8 cellular contexts compared by ENCODE assay signal in the genomic region with DNA sequence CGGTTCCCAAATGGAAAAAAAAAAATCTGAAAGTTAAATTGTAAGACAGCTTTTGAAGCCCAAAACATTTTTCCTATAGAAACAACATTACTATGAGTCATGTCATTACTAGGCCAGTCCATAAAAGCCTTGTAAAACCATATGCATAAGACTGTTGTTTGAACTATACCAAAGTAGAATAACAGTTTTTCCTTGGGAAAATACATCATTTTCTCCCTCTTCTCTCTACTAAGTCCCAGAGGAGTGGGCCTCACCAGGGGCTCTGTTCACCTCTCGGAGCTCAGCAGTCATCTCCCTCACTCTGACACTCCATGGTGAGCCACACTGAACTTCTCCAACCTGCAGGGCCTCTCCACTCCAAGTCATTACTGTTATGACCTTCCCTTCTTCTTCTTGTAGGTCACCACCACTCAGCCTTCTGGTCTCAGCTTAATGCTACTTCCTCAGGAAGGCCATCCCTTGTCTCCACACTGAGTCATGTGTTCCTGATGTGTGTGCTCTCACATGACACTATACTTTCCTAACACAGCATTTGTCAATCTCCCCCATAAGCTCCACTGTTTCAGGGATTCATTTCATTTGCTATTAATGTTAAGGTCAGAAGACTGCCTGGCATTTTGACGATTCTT. TPM values are rescaled to one million over a fixed set of nuclear protein-coding genes. Genes with fewer than 3 reads are reported as not detected.
DNase-seq lines count a peak whose midpoint lies in the region; ATAC-seq and TF ChIP-seq lines count a peak whose summit lies in the region.

No MANE protein-coding gene starts in this region.

- no peaks in the 10 kb centered on the region for H3K4me1 ChIP-seq in mammary epithelial cell (ENCODE audit: insufficient read depth, low read length)
- no peaks in the 10 kb centered on the region for H3K4me1 ChIP-seq in breast epithelium
- peaks cover 5 to 34% (median 18%) of the 10 kb centered on the region in 4 donors for H3K4me1 ChIP-seq in upper lobe of left lung

- peaks cover 33% of the 10 kb centered on the region for H3K4me1 Mint-ChIP-seq in activated T-helper 17 cell treated with anti-CD3 and anti-CD28 coated beads, Interleukin-2, amount 50 U/mL, for 72 hours

- 94% methylated on average over 3 of the region's 3 CpGs for WGBS in mammary epithelial cell (ENCODE audit: low coverage, missing lambda C conversion rate)
- 70 to 72% methylated on average over 3 of the region's 3 CpGs for WGBS in upper lobe of left lung, 2 donors

- no peaks in the 10 kb centered on the region for H3K36me3 Mint-ChIP-seq in activated T-helper 17 cell treated with anti-CD3 and anti-CD28 coated beads, Interleukin-2, amount 50 U/mL, for 72 hours (ENCODE audit: low read depth)

- intact Hi-C loops in mammary epithelial cell (cut with micrococcal nuclease) = no loop called here
- intact Hi-C loops in breast epithelium (cut with DNase I; ENCODE audit: low total_unique reads) = no loop called here

- peak overlapping the region; percentile 68 for H3K4me3 Mint-ChIP-seq in activated T-helper 17 cell treated with anti-CD3 and anti-CD28 coated beads, Interleukin-2, amount 50 U/mL, for 72 hours

- peaks cover 7% of the 10 kb centered on the region for H3K9me3 Mint-ChIP-seq in activated T-helper 17 cell treated with anti-CD3 and anti-CD28 coated beads, Interleukin-2, amount 50 U/mL, for 72 hours

- DNase-seq in mammary epithelial cell (peak; percentile 26), breast epithelium (ENCODE audit: low spot score in 2 of 2) (no peak), iris pigment epithelial cell (ENCODE audit: low read depth) (peak; percentile 60), upper lobe of left lung (peak in 1 of 2 donors; percentile 62)

- peak in 1 of 4 donors; percentile 69 for TF ChIP-seq EP300 in upper lobe of left lung (IDR thresholded peaks at IDR 0.05)

- no peaks in the 10 kb centered on the region for H3K27me3 Mint-ChIP-seq in activated T-helper 17 cell treated with anti-CD3 and anti-CD28 coated beads, Interleukin-2, amount 50 U/mL, for 72 hours

- H3K9me3 ChIP-seq in mammary epithelial cell (replicated peaks; ENCODE audit: insufficient read depth, low read length) (peaks cover 2% of the 10 kb centered on the region), breast epithelium (peaks cover 0 to 9% of the 10 kb centered on the region in 2 donors), upper lobe of left lung (peaks cover 0 to 3% (median 0%) of the 10 kb centered on the region in 4 donors)

- H3K79me2 ChIP-seq in mammary epithelial cell (ENCODE audit: insufficient read depth, low read length) = no peaks in the 10 kb centered on the region

- peak; percentile 81 for ATAC-seq in activated T-helper 17 cell treated with anti-CD3 and anti-CD28 coated beads, Interleukin-2, amount 50 U/mL, for 72 hours (replicated peaks)
- ATAC-seq in upper lobe of left lung (ENCODE audit: low FRiP score in 2 of 2) = peak; percentile 82 to 91
- ATAC-seq in GM21576 (IDR thresholded peaks at IDR 0.05; ENCODE audit: unreplicated experiment) = no peak
- no peak for ATAC-seq in GM19467 (IDR thresholded peaks at IDR 0.05; ENCODE audit: unreplicated experiment)
- ATAC-seq in HG02642 (IDR thresholded peaks at IDR 0.05; ENCODE audit: poor library complexity, unreplicated experiment) = no peak

- no peak for TF ChIP-seq POLR2A in breast epithelium (IDR thresholded peaks at IDR 0.05)
- TF ChIP-seq POLR2A in upper lobe of left lung (IDR thresholded peaks at IDR 0.05) = peak in 3 of 4 donors; percentile 28 to 90 (median 31)

- H3K27me3 ChIP-seq in mammary epithelial cell (ENCODE audit: insufficient read depth, low read length) = no peaks in the 10 kb centered on the region
- no peaks in the 10 kb centered on the region for H3K27me3 ChIP-seq in breast epithelium
- H3K27me3 ChIP-seq in upper lobe of left lung = no peaks in the 10 kb centered on the region

- H3K9ac ChIP-seq in mammary epithelial cell (ENCODE audit: insufficient read depth, low read length) = no peak overlapping the region

- H3K36me3 ChIP-seq in mammary epithelial cell (ENCODE audit: insufficient read depth, low read length) (no peaks in the 10 kb centered on the region), breast epithelium (no peaks in the 10 kb centered on the region), upper lobe of left lung (no peaks in the 10 kb centered on the region)

- in situ Hi-C loops in mammary epithelial cell (cut with MboI; ENCODE audit: low sequenced_read_pairs in 2 of 2) = no loop called here

- H3K4me2 ChIP-seq in mammary epithelial cell (ENCODE audit: insufficient read depth, low read depth, low read length) = no peak overlapping the region

- TF ChIP-seq CTCF in mammary epithelial cell (conservative IDR thresholded peaks at IDR 0.05 in 1 of 2, IDR thresholded peaks at IDR 0.05 in 1 of 2; ENCODE audit: extremely low read depth in 1 of 2, insufficient read depth in 1 of 2, low read depth in 1 of 2, low read length in 2 of 2) = no peak
- TF ChIP-seq CTCF in breast epithelium (IDR thresholded peaks at IDR 0.05) = no peak
- no peak for TF ChIP-seq CTCF in upper lobe of left lung (IDR thresholded peaks at IDR 0.05)

- H3K27ac Mint-ChIP-seq in activated T-helper 17 cell treated with anti-CD3 and anti-CD28 coated beads, Interleukin-2, amount 50 U/mL, for 72 hours = peak overlapping the region; percentile 81

- CTCF ChIA-PET in mammary epithelial cell (lab: Charles Lee; ENCODE audit: low non-redundant PET) = interaction anchor here (0.7 kb wide), 1 partner anchor 33 kb away, joined by 3 read pairs; a partner anchor contains a TSS

- BruUV-seq in mammary epithelial cell (replicated peaks; lab: Mats Ljungman, UMichigan) = no TSS peak

- no peaks in the 10 kb centered on the region for H4K20me1 ChIP-seq in mammary epithelial cell (ENCODE audit: insufficient read depth, low read length)

- H3K27ac ChIP-seq in mammary epithelial cell (ENCODE audit: insufficient read depth, low read depth, low read length) (no peak overlapping the region), breast epithelium (peak overlapping the region in 1 of 2 donors; percentile 30), upper lobe of left lung (peak overlapping the region; percentile 64 to 84 (median 77))

- no peak overlapping the region for H2AFZ ChIP-seq in mammary epithelial cell (ENCODE audit: low read depth, low read length)

- dilution Hi-C loops in mammary epithelial cell (cut with HindIII; ENCODE audit: low sequenced_read_pairs) = no loop called here

- no peak overlapping the region for H3K4me3 ChIP-seq in mammary epithelial cell (replicated peaks in 1 of 3; ENCODE audit: insufficient read depth in 1 of 3, low read depth in 2 of 3, low read length in 3 of 3)
- H3K4me3 ChIP-seq in breast epithelium = peak overlapping the region in 1 of 3 donors; percentile 14
- peak overlapping the region in 3 of 4 donors; percentile 1 to 26 (median 19) for H3K4me3 ChIP-seq in upper lobe of left lung

RNA-seq across cellular contexts. Expression of a gene that starts 32.5 kb away (rescaled TPM):
- total RNA-seq in mammary epithelial cell (1 to 10 TPM; 1.2 to 3.2 TPM), breast epithelium (10 to 100 TPM in 1 of 3 donors, 1 to 10 TPM in 2; 8.8 to 34.6 (median 10.0) TPM), upper lobe of left lung (10 to 100 TPM; 10.5 to 25.1 (median 13.7) TPM)
- polyA plus RNA-seq in mammary epithelial cell = 1.7 TPM
- 0.67 TPM for polyA minus RNA-seq in mammary epithelial cell
- 1 to 10 TPM; 5.1 to 6.2 TPM for total RNA-seq in activated T-helper 17 cell treated with anti-CD3 and anti-CD28 coated beads, Interleukin-2, amount 50 U/mL, for 72 hours

Comparison
In these comparisons a context has a peak if more than half of its experiments do, and no peak if none do; other contexts are left out.
1. DNase-seq: peak in mammary epithelial cell (single experiment) and iris pigment epithelial cell (single experiment); none in breast epithelium (0 of 2).
2. H3K4me3 ChIP-seq: peak in upper lobe of left lung (3 of 4); none in mammary epithelial cell (0 of 3).
3. ATAC-seq: peak in activated T-helper 17 cell treated with anti-CD3 and anti-CD28 coated beads, Interleukin-2, amount 50 U/mL, for 72 hours (single experiment) and upper lobe of left lung (2 of 2); none in GM21576 (single experiment), GM19467 (single experiment) and HG02642 (single experiment).